ENCODE assay signal across 1 cellular context in the genomic region with DNA sequence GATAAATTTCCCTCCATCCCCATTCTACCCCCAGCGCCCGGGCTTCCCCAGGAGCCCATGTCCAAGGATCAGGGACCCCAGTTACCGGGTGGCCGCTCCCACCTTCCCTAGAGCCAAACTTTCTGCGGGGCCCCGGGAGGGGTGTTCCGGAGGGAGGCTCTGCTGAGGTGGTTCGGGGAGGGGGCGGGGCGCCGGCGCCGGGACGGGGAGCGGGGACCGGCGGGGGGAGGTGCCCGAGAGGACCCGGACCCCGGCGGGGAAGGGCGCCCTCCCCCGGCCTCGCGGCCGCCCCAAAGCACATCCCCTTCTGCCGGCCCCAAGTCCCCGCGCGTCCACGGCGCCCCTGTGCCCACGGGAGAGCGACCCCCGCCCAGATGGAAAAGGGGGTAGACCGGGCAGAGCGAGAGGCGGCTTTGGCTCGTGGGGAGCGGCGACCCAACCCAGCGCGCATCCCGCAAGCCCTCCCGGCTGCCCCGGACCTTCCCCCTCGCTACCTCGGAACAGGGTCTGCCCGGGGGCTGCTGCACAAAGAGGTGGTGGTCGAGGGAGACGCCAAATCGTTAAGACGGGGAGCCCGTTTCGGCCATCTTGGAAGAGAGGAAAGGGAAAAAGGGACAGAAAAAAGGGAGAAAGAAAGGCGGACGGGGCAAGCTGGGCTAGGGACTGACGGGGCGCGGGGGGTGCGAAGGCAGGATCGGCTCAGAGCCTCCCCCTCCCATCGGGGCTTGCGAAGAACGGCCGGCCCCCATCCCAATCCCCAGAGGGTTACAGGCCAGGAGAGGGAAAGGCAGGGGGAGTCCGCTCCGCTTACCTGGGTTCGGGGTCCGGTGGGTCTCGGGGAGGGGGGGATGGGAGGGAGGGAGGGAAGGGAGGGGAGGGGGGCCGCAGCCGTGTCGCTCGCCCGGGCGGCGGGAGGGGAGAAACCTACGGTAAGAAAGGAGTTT.
TF ChIP-seq lines count a peak whose summit lies in the region.

No MANE protein-coding gene starts in this region.

TF ChIP-seq in HepG2, 621 proteins besides CTCF, POLR2A, EP300 and RAD21 (continued from another document and continues in another):
- TF ChIP-seq, protein P1, sequence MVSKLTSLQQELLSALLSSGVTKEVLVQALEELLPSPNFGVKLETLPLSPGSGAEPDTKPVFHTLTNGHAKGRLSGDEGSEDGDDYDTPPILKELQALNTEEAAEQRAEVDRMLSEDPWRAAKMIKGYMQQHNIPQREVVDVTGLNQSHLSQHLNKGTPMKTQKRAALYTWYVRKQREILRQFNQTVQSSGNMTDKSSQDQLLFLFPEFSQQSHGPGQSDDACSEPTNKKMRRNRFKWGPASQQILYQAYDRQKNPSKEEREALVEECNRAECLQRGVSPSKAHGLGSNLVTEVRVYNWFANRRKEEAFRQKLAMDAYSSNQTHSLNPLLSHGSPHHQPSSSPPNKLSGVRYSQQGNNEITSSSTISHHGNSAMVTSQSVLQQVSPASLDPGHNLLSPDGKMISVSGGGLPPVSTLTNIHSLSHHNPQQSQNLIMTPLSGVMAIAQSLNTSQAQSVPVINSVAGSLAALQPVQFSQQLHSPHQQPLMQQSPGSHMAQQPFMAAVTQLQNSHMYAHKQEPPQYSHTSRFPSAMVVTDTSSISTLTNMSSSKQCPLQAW (CRISPR knock-in tag; IDR thresholded peaks at IDR 0.05) = peak; percentile 47; the same call in 1 of the 2 replicates
- TF ChIP-seq, protein P2, sequence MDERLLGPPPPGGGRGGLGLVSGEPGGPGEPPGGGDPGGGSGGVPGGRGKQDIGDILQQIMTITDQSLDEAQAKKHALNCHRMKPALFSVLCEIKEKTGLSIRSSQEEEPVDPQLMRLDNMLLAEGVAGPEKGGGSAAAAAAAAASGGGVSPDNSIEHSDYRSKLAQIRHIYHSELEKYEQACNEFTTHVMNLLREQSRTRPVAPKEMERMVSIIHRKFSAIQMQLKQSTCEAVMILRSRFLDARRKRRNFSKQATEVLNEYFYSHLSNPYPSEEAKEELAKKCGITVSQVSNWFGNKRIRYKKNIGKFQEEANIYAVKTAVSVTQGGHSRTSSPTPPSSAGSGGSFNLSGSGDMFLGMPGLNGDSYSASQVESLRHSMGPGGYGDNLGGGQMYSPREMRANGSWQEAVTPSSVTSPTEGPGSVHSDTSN (CRISPR knock-in tag; IDR thresholded peaks at IDR 0.05) = no peak
- TF ChIP-seq, protein P3, sequence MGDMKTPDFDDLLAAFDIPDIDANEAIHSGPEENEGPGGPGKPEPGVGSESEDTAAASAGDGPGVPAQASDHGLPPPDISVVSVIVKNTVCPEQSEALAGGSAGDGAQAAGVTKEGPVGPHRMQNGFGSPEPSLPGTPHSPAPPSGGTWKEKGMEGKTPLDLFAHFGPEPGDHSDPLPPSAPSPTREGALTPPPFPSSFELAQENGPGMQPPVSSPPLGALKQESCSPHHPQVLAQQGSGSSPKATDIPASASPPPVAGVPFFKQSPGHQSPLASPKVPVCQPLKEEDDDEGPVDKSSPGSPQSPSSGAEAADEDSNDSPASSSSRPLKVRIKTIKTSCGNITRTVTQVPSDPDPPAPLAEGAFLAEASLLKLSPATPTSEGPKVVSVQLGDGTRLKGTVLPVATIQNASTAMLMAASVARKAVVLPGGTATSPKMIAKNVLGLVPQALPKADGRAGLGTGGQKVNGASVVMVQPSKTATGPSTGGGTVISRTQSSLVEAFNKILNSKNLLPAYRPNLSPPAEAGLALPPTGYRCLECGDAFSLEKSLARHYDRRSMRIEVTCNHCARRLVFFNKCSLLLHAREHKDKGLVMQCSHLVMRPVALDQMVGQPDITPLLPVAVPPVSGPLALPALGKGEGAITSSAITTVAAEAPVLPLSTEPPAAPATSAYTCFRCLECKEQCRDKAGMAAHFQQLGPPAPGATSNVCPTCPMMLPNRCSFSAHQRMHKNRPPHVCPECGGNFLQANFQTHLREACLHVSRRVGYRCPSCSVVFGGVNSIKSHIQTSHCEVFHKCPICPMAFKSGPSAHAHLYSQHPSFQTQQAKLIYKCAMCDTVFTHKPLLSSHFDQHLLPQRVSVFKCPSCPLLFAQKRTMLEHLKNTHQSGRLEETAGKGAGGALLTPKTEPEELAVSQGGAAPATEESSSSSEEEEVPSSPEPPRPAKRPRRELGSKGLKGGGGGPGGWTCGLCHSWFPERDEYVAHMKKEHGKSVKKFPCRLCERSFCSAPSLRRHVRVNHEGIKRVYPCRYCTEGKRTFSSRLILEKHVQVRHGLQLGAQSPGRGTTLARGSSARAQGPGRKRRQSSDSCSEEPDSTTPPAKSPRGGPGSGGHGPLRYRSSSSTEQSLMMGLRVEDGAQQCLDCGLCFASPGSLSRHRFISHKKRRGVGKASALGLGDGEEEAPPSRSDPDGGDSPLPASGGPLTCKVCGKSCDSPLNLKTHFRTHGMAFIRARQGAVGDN (CRISPR knock-in tag; IDR thresholded peaks at IDR 0.05) = no peak; the same call in 1 of the 2 replicates
- TF ChIP-seq ZNF501 (CRISPR knock-in tag; IDR thresholded peaks at IDR 0.05) (no peak; the same call in 1 of the 2 replicates), ZNF224 (CRISPR knock-in tag; IDR thresholded peaks at IDR 0.05) (no peak), ARHGAP35 (CRISPR knock-in tag; IDR thresholded peaks at IDR 0.05; ENCODE audit: borderline replicate concordance) (peak; percentile 77; the same call in 1 of the 2 replicates), ZFP90 (CRISPR knock-in tag; IDR thresholded peaks at IDR 0.05; ENCODE audit: borderline replicate concordance) (no peak), CBX5 (CRISPR knock-in tag; IDR thresholded peaks at IDR 0.05; ENCODE audit: borderline replicate concordance) (0 out of 2 replicates have a peak, but pooled peaks have one; percentile 16), YEATS2 (CRISPR knock-in tag; IDR thresholded peaks at IDR 0.05; ENCODE audit: borderline replicate concordance) (0 out of 2 replicates have a peak, but pooled peaks have one; percentile 44), JUND (CRISPR knock-in tag; IDR thresholded peaks at IDR 0.05) (no peak), MXD4 (CRISPR knock-in tag; IDR thresholded peaks at IDR 0.05) (0 out of 2 replicates have a peak, but pooled peaks have one; percentile 26), ZNF124 (CRISPR knock-in tag; IDR thresholded peaks at IDR 0.05) (0 out of 2 replicates have a peak, but pooled peaks have one; percentile 64), CHD4 (IDR thresholded peaks at IDR 0.05; ENCODE audit: borderline replicate concordance, low read length) (0 out of 2 replicates have a peak, but pooled peaks have one; percentile 34), ZFP36L2 (CRISPR knock-in tag; IDR thresholded peaks at IDR 0.05) (no peak), TGIF2 (CRISPR knock-in tag; IDR thresholded peaks at IDR 0.05) (peak; percentile 63; the same call in 1 of the 2 replicates), REPIN1 (CRISPR knock-in tag; IDR thresholded peaks at IDR 0.05; ENCODE audit: borderline replicate concordance, low read depth) (no peak), ELF1 (CRISPR knock-in tag; IDR thresholded peaks at IDR 0.05) (no peak), ZNF775 (CRISPR knock-in tag; IDR thresholded peaks at IDR 0.05; ENCODE audit: borderline replicate concordance) (no peak), ZIK1 (CRISPR knock-in tag; IDR thresholded peaks at IDR 0.05; ENCODE audit: borderline replicate concordance, low read depth) (peak; percentile 44; the same call in 1 of the 2 replicates), ELF3 (CRISPR knock-in tag; IDR thresholded peaks at IDR 0.05) (0 out of 2 replicates have a peak, but pooled peaks have one; percentile 19), ZNF274 (CRISPR knock-in tag; IDR thresholded peaks at IDR 0.05) (peak; percentile 25; the same call in 1 of the 2 replicates), ZNF256 (CRISPR knock-in tag; conservative IDR thresholded peaks at IDR 0.05) (no peak), ETV6 (CRISPR knock-in tag; conservative IDR thresholded peaks at IDR 0.05) (0 out of 2 replicates have a peak, but pooled peaks have one; percentile 43), MBD4 (IDR thresholded peaks at IDR 0.05; ENCODE audit: borderline replicate concordance, low read length) (no peak), ZFP62 (CRISPR knock-in tag; IDR thresholded peaks at IDR 0.05) (no peak)
- TF ChIP-seq, protein P4, sequence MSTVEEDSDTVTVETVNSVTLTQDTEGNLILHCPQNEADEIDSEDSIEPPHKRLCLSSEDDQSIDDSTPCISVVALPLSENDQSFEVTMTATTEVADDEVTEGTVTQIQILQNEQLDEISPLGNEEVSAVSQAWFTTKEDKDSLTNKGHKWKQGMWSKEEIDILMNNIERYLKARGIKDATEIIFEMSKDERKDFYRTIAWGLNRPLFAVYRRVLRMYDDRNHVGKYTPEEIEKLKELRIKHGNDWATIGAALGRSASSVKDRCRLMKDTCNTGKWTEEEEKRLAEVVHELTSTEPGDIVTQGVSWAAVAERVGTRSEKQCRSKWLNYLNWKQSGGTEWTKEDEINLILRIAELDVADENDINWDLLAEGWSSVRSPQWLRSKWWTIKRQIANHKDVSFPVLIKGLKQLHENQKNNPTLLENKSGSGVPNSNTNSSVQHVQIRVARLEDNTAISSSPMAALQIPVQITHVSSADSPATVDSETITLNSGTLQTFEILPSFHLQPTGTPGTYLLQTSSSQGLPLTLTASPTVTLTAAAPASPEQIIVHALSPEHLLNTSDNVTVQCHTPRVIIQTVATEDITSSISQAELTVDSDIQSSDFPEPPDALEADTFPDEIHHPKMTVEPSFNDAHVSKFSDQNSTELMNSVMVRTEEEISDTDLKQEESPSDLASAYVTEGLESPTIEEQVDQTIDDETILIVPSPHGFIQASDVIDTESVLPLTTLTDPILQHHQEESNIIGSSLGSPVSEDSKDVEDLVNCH (CRISPR knock-in tag; IDR thresholded peaks at IDR 0.05) = no peak
- TF ChIP-seq, protein P5, sequence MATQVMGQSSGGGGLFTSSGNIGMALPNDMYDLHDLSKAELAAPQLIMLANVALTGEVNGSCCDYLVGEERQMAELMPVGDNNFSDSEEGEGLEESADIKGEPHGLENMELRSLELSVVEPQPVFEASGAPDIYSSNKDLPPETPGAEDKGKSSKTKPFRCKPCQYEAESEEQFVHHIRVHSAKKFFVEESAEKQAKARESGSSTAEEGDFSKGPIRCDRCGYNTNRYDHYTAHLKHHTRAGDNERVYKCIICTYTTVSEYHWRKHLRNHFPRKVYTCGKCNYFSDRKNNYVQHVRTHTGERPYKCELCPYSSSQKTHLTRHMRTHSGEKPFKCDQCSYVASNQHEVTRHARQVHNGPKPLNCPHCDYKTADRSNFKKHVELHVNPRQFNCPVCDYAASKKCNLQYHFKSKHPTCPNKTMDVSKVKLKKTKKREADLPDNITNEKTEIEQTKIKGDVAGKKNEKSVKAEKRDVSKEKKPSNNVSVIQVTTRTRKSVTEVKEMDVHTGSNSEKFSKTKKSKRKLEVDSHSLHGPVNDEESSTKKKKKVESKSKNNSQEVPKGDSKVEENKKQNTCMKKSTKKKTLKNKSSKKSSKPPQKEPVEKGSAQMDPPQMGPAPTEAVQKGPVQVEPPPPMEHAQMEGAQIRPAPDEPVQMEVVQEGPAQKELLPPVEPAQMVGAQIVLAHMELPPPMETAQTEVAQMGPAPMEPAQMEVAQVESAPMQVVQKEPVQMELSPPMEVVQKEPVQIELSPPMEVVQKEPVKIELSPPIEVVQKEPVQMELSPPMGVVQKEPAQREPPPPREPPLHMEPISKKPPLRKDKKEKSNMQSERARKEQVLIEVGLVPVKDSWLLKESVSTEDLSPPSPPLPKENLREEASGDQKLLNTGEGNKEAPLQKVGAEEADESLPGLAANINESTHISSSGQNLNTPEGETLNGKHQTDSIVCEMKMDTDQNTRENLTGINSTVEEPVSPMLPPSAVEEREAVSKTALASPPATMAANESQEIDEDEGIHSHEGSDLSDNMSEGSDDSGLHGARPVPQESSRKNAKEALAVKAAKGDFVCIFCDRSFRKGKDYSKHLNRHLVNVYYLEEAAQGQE (IDR thresholded peaks at IDR 0.05; ENCODE audit: borderline replicate concordance in 1 of 2, low read depth in 1 of 2, low read length in 2 of 2) = no peak
- TF ChIP-seq, protein P6, sequence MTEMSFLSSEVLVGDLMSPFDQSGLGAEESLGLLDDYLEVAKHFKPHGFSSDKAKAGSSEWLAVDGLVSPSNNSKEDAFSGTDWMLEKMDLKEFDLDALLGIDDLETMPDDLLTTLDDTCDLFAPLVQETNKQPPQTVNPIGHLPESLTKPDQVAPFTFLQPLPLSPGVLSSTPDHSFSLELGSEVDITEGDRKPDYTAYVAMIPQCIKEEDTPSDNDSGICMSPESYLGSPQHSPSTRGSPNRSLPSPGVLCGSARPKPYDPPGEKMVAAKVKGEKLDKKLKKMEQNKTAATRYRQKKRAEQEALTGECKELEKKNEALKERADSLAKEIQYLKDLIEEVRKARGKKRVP (CRISPR knock-in tag; IDR thresholded peaks at IDR 0.05) = no peak
- TF ChIP-seq, protein P7, sequence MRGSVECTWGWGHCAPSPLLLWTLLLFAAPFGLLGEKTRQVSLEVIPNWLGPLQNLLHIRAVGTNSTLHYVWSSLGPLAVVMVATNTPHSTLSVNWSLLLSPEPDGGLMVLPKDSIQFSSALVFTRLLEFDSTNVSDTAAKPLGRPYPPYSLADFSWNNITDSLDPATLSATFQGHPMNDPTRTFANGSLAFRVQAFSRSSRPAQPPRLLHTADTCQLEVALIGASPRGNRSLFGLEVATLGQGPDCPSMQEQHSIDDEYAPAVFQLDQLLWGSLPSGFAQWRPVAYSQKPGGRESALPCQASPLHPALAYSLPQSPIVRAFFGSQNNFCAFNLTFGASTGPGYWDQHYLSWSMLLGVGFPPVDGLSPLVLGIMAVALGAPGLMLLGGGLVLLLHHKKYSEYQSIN (CRISPR knock-in tag; IDR thresholded peaks at IDR 0.05; ENCODE audit: borderline replicate concordance) = no peak
- TF ChIP-seq, protein P8, sequence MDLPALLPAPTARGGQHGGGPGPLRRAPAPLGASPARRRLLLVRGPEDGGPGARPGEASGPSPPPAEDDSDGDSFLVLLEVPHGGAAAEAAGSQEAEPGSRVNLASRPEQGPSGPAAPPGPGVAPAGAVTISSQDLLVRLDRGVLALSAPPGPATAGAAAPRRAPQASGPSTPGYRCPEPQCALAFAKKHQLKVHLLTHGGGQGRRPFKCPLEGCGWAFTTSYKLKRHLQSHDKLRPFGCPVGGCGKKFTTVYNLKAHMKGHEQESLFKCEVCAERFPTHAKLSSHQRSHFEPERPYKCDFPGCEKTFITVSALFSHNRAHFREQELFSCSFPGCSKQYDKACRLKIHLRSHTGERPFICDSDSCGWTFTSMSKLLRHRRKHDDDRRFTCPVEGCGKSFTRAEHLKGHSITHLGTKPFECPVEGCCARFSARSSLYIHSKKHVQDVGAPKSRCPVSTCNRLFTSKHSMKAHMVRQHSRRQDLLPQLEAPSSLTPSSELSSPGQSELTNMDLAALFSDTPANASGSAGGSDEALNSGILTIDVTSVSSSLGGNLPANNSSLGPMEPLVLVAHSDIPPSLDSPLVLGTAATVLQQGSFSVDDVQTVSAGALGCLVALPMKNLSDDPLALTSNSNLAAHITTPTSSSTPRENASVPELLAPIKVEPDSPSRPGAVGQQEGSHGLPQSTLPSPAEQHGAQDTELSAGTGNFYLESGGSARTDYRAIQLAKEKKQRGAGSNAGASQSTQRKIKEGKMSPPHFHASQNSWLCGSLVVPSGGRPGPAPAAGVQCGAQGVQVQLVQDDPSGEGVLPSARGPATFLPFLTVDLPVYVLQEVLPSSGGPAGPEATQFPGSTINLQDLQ (CRISPR knock-in tag; IDR thresholded peaks at IDR 0.05) = no peak
- TF ChIP-seq, protein P9, sequence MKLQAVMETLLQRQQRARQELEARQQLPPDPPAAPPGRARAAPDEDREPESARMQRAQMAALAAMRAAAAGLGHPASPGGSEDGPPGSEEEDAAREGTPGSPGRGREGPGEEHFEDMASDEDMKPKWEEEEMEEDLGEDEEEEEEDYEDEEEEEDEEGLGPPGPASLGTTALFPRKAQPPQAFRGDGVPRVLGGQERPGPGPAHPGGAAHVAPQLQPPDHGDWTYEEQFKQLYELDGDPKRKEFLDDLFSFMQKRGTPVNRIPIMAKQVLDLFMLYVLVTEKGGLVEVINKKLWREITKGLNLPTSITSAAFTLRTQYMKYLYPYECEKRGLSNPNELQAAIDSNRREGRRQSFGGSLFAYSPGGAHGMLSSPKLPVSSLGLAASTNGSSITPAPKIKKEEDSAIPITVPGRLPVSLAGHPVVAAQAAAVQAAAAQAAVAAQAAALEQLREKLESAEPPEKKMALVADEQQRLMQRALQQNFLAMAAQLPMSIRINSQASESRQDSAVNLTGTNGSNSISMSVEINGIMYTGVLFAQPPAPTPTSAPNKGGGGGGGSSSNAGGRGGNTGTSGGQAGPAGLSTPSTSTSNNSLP (IDR thresholded peaks at IDR 0.05; ENCODE audit: low read depth, low read length) = no peak
